In genomic region chr5:180235077-180235476, GRCh38 we compare ENCODE assay signal across 21 cellular contexts. TPM values are rescaled to one million over a fixed set of nuclear protein-coding genes. Genes with fewer than 3 reads are reported as not detected.
A peak's percentile ranks its signal among the peaks of the same experiment; 100 is the strongest.
DNase-seq lines count a peak whose midpoint lies in the region; ATAC-seq and TF ChIP-seq lines count a peak whose summit lies in the region.
"Had no signal": no experiment of that assay in that cellular context is flagged by ENCODE, and none has a peak within 500 bp of the region (broad histone marks: within the 10 kb centered on the region; RNA-seq: fewer than 3 reads in every experiment).

No MANE protein-coding gene starts in this region.

- H3K36me3 Mint-ChIP-seq in activated CD4-positive, alpha-beta T cell treated with anti-CD3 and anti-CD28 coated beads for 36 hours (ENCODE audit: low read depth), result peaks cover 89% of the 10 kb centered on the region

- H3K27me3 Mint-ChIP-seq in activated CD4-positive, alpha-beta T cell treated with anti-CD3 and anti-CD28 coated beads for 36 hours, result no peaks in the 10 kb centered on the region
- H3K27me3 Mint-ChIP-seq: CD4-positive, alpha-beta T cell; IgD-negative memory B cell had no signal

- no peak overlapping the region for H3K14ac ChIP-seq in neuronal stem cell (ENCODE audit: low read length)

- H3K9me3 Mint-ChIP-seq in activated CD4-positive, alpha-beta T cell treated with anti-CD3 and anti-CD28 coated beads for 36 hours (ENCODE audit: low read depth), result peaks cover 15% of the 10 kb centered on the region

- no peak overlapping the region for H3K27ac Mint-ChIP-seq in activated CD4-positive, alpha-beta T cell treated with anti-CD3 and anti-CD28 coated beads for 36 hours
- H3K27ac Mint-ChIP-seq: CD4-positive, alpha-beta T cell; HFFc6; IgD-negative memory B cell had no signal

- CTCF ChIA-PET in activated CD4-positive, alpha-beta T cell treated with anti-CD3 and anti-CD28 coated beads for 36 hours (lab: Charles Lee), result no interaction called here

- H2BK120ac ChIP-seq in neuronal stem cell (ENCODE audit: low read depth, low read length), result no peak overlapping the region

- H3K79me1 ChIP-seq in neuronal stem cell (ENCODE audit: low read depth, low read length), result no peaks in the 10 kb centered on the region

- no peak overlapping the region for H3K23ac ChIP-seq in neuronal stem cell (ENCODE audit: low read depth, low read length, poor library complexity)

- H3K4me1 ChIP-seq in liver (ENCODE audit: control insufficient read depth in 4 of 4, insufficient read depth in 4 of 4, low read length in 3 of 4) (no peaks in the 10 kb centered on the region), right lobe of liver (no peaks in the 10 kb centered on the region), NT2/D1 (ENCODE audit: insufficient read depth, insufficient read length) (no peaks in the 10 kb centered on the region), foreskin keratinocyte (peaks cover 5% of the 10 kb centered on the region), neuronal stem cell (ENCODE audit: control insufficient read depth in 2 of 2, insufficient read depth in 1 of 2, low read depth in 1 of 2, low read length in 2 of 2) (peaks cover 0 to 4% of the 10 kb centered on the region in 2 donors)
- H3K4me1 ChIP-seq: A549, Caco-2 had no signal

- H4K91ac ChIP-seq in neuronal stem cell (ENCODE audit: low read depth, low read length, poor library complexity), result no peak overlapping the region

- H2AK5ac ChIP-seq in neuronal stem cell (ENCODE audit: low read depth, low read length), result no peak overlapping the region

- H3K4me2 ChIP-seq in neuronal stem cell (ENCODE audit: insufficient read depth, low read length, poor library complexity, severe bottlenecking), result no peak overlapping the region
- H3K4me2 ChIP-seq: A549 had no signal

- POLR2A ChIA-PET in activated CD4-positive, alpha-beta T cell treated with anti-CD3 and anti-CD28 coated beads for 36 hours (lab: Charles Lee), result no interaction called here

- H3K18ac ChIP-seq in neuronal stem cell (ENCODE audit: low read length), result no peak overlapping the region

- no peak overlapping the region for H2BK5ac ChIP-seq in neuronal stem cell (ENCODE audit: low read length)

- no peak for TF ChIP-seq RAD21 in liver (IDR thresholded peaks at IDR 0.05)

- no peak for DNase-seq in right lobe of liver
- DNase-seq in NT2/D1 (ENCODE audit: low read depth, low spot score), result peak; percentile 25
- DNase-seq in foreskin keratinocyte, result no peak
- DNase-seq in neuronal stem cell (ENCODE audit: low spot score), result peak; percentile 43
- DNase-seq in NAMALWA (ENCODE audit: low spot score), result no peak
- DNase-seq in activated CD4-positive, alpha-beta T cell treated with anti-CD3 and anti-CD28 coated beads for 36 hours, result no peak
- DNase-seq: AML-193; Caco-2; CD4-positive, alpha-beta T cell; HCEC 1CT; HFFc6 had no signal

- no peak overlapping the region for H4K8ac ChIP-seq in neuronal stem cell (ENCODE audit: low read depth, low read length)

- no peaks in the 10 kb centered on the region for H3K4me1 Mint-ChIP-seq in activated CD4-positive, alpha-beta T cell treated with anti-CD3 and anti-CD28 coated beads for 36 hours
- H3K4me1 Mint-ChIP-seq: IgD-negative memory B cell had no signal

- TF ChIP-seq CTCF in liver (IDR thresholded peaks at IDR 0.05; ENCODE audit: low read depth, low read length, missing input control) (no peak), right lobe of liver (IDR thresholded peaks at IDR 0.05) (no peak), foreskin keratinocyte (conservative IDR thresholded peaks at IDR 0.05) (no peak)

- WGBS in liver, result 90% methylated on average over 5 of the region's 5 CpGs
- 91% methylated on average over 5 of the region's 5 CpGs for WGBS in right lobe of liver (ENCODE audit: insufficient coverage, low coverage, low lambda C conversion rate, missing lambda C conversion rate)
- no CpG with 5 or more reads among the region's 5 CpGs for WGBS in neuronal stem cell (ENCODE audit: extremely low coverage in 2 of 2, insufficient read length in 2 of 2, insufficient replicate concordance in 1 of 2), 2 donors

- H3K27me3 ChIP-seq in liver (ENCODE audit: control insufficient read depth in 4 of 4, insufficient read depth in 4 of 4, low read length in 3 of 4), result no peaks in the 10 kb centered on the region
- no peaks in the 10 kb centered on the region for H3K27me3 ChIP-seq in right lobe of liver
- no peaks in the 10 kb centered on the region for H3K27me3 ChIP-seq in NT2/D1 (ENCODE audit: insufficient read depth, insufficient read length)
- no peaks in the 10 kb centered on the region for H3K27me3 ChIP-seq in foreskin keratinocyte
- H3K27me3 ChIP-seq in neuronal stem cell (ENCODE audit: control insufficient read depth in 3 of 3, insufficient read depth in 3 of 3, low read depth in 1 of 3, low read length in 3 of 3), result no peaks in the 10 kb centered on the region

- peaks cover 17 to 49% (median 41%) of the 10 kb centered on the region in 4 donors for H3K9me3 ChIP-seq in liver (ENCODE audit: control insufficient read depth in 4 of 4, low read length in 3 of 4)
- peaks cover 0 to 11% (median 0%) of the 10 kb centered on the region in 4 donors for H3K9me3 ChIP-seq in right lobe of liver
- no peaks in the 10 kb centered on the region for H3K9me3 ChIP-seq in NT2/D1 (ENCODE audit: insufficient read depth, low read length)
- H3K9me3 ChIP-seq in neuronal stem cell (replicated peaks in 1 of 2; ENCODE audit: control insufficient read depth in 2 of 2, insufficient read depth in 1 of 2, low read depth in 1 of 2, low read length in 2 of 2), result peaks cover 2 to 61% of the 10 kb centered on the region in 2 donors
- H3K9me3 ChIP-seq: Caco-2 had no signal

- H3K27ac ChIP-seq in liver (ENCODE audit: low read depth in 1 of 2, low read length in 2 of 2), result no peak overlapping the region
- H3K27ac ChIP-seq in right lobe of liver, result no peak overlapping the region
- peak overlapping the region; percentile 84 for H3K27ac ChIP-seq in foreskin keratinocyte
- H3K27ac ChIP-seq in neuronal stem cell (replicated peaks; ENCODE audit: low read length), result peak overlapping the region; percentile 30
- H3K27ac ChIP-seq: 22Rv1, A549, C4-2B, HL-60 had no signal

- intact Hi-C loops in right lobe of liver (cut with DNase I), result no loop called here
- intact Hi-C loops in activated CD4-positive, alpha-beta T cell treated with anti-CD3 and anti-CD28 coated beads for 36 hours (cut with DNase I, micrococcal nuclease), result no loop called here

- H3K4me3 Mint-ChIP-seq in activated CD4-positive, alpha-beta T cell treated with anti-CD3 and anti-CD28 coated beads for 36 hours, result no peak overlapping the region
- H3K4me3 Mint-ChIP-seq: CD4-positive, alpha-beta T cell; HFFc6; IgD-negative memory B cell had no signal

- H2AFZ ChIP-seq in neuronal stem cell (ENCODE audit: low read length), result no peak overlapping the region

- H3K4me3 ChIP-seq in liver (ENCODE audit: low read depth in 1 of 3, low read length in 3 of 3), result peak overlapping the region in 2 of 3 donors; percentile 22 to 28
- no peak overlapping the region for H3K4me3 ChIP-seq in right lobe of liver
- H3K4me3 ChIP-seq in NT2/D1 (ENCODE audit: insufficient read length, low read depth), result no peak overlapping the region
- no peak overlapping the region for H3K4me3 ChIP-seq in neuronal stem cell (ENCODE audit: low read length in 2 of 2)
- H3K4me3 ChIP-seq: A549 had no signal

- no peak overlapping the region for H3K9ac ChIP-seq in liver (ENCODE audit: low read depth in 1 of 2, low read length in 2 of 2)
- no peak overlapping the region for H3K9ac ChIP-seq in NT2/D1 (ENCODE audit: insufficient read length, low read depth)
- no peak overlapping the region for H3K9ac ChIP-seq in neuronal stem cell (ENCODE audit: low read depth, low read length, poor library complexity)

- peaks cover 11 to 74% (median 64%) of the 10 kb centered on the region in 4 donors for H3K36me3 ChIP-seq in liver (ENCODE audit: control insufficient read depth in 4 of 4, insufficient read depth in 3 of 4, low read depth in 1 of 4, low read length in 3 of 4)
- peaks cover 0 to 32% (median 8%) of the 10 kb centered on the region in 4 donors for H3K36me3 ChIP-seq in right lobe of liver
- H3K36me3 ChIP-seq in NT2/D1 (ENCODE audit: insufficient read depth, insufficient read length, low read length), result peaks cover 33% of the 10 kb centered on the region
- peaks cover 8 to 80% of the 10 kb centered on the region in 2 donors for H3K36me3 ChIP-seq in neuronal stem cell (replicated peaks in 1 of 2; ENCODE audit: control insufficient read depth in 2 of 2, insufficient read depth in 2 of 2, low read length in 2 of 2)

- H2BK12ac ChIP-seq in neuronal stem cell (ENCODE audit: low read length), result no peak overlapping the region

- ATAC-seq in right lobe of liver (no peak), foreskin keratinocyte (no peak), SK-N-SH treated with all-trans-retinoic acid at 6 μM for 48 hours (no peak)
- ATAC-seq in activated CD4-positive, alpha-beta T cell treated with anti-CD3 and anti-CD28 coated beads for 36 hours, result no peak
- ATAC-seq: A549, HepG2 had no signal

- H3K4ac ChIP-seq in neuronal stem cell (ENCODE audit: low read length), result no peak overlapping the region

- no peak for TF ChIP-seq POLR2A in right lobe of liver (IDR thresholded peaks at IDR 0.05)

- H2BK15ac ChIP-seq in neuronal stem cell (ENCODE audit: low read length), result no peak overlapping the region

TF ChIP-seq in liver, 16 proteins besides CTCF, POLR2A, EP300 and RAD21 (continues in another document):
- TF ChIP-seq RXRA (IDR thresholded peaks at IDR 0.05), result no peak
- TF ChIP-seq, protein P1, sequence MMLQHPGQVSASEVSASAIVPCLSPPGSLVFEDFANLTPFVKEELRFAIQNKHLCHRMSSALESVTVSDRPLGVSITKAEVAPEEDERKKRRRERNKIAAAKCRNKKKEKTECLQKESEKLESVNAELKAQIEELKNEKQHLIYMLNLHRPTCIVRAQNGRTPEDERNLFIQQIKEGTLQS (IDR thresholded peaks at IDR 0.05), result no peak

TF ChIP-seq in SK-N-SH treated with all-trans-retinoic acid at 6 μM for 48 hours, 23 proteins besides CTCF, POLR2A, EP300 and RAD21 (continues in another document):
- no peak for TF ChIP-seq BACH2 (CRISPR knock-in tag; IDR thresholded peaks at IDR 0.05; ENCODE audit: borderline replicate concordance)

RNA-seq across cellular contexts. Expression of gene RASGEF1C, which starts 26.1 kb away (rescaled TPM):
- total RNA-seq in liver (under 1 TPM in 1 of 2 donors, not detected in 1; 0.09 TPM), right lobe of liver (under 1 TPM in 1 of 6 experiments, not detected in 5; 0.64 TPM), foreskin keratinocyte (not detected in 2 replicates)
- polyA plus RNA-seq in liver (under 1 TPM in 1 of 2 donors, not detected in 1; 0.10 TPM), foreskin keratinocyte (not detected in 2 replicates)
- polyA plus RNA-seq in neuronal stem cell (2013, experiment 1 of 2), result 1.6 TPM
- 1.2 TPM for polyA plus RNA-seq in neuronal stem cell (2013, experiment 2 of 2)
- not detected for total RNA-seq in activated CD4-positive, alpha-beta T cell treated with anti-CD3 and anti-CD28 coated beads for 36 hours
- total RNA-seq: Caco-2; CD4-positive, alpha-beta T cell; HepG2; HFFc6; HT1080 had no signal
- polyA plus RNA-seq: BJ, HepG2, IgD-negative memory B cell had no signal

RNA-seq across cellular contexts. Expression of gene MAPK9, which starts 56.8 kb away (rescaled TPM):
- 10 to 100 TPM; 16.8 to 22.7 TPM for total RNA-seq in liver
- 1 to 10 TPM; 3.8 to 8.7 TPM for polyA plus RNA-seq in liver
- 10 to 100 TPM; 14.4 to 18.6 (median 15.6) TPM for total RNA-seq in right lobe of liver
- 26.4 and 30.3 TPM in 2 replicates for total RNA-seq in foreskin keratinocyte
- polyA plus RNA-seq in foreskin keratinocyte, result 15.0 and 17.9 TPM in 2 replicates
- 19.1 TPM for polyA plus RNA-seq in neuronal stem cell (2013, experiment 1 of 2)
- 20.1 TPM for polyA plus RNA-seq in neuronal stem cell (2013, experiment 2 of 2)
- 10 to 100 TPM; 37.0 to 38.1 TPM for total RNA-seq in activated CD4-positive, alpha-beta T cell treated with anti-CD3 and anti-CD28 coated beads for 36 hours

Comparison
In these comparisons a context has a peak if more than half of its experiments do, and no peak if none do; other contexts are left out.
1. H3K4me3 ChIP-seq: peak in liver (2 of 3); none in right lobe of liver (0 of 3), NT2/D1 (single experiment) and neuronal stem cell (0 of 2).
2. H3K27ac ChIP-seq: peak in foreskin keratinocyte (single experiment) and neuronal stem cell (single experiment); none in liver (0 of 2) and right lobe of liver (0 of 3).
3. DNase-seq: peak in NT2/D1 (single experiment) and neuronal stem cell (single experiment); none in right lobe of liver (0 of 3), foreskin keratinocyte (0 of 2), NAMALWA (single experiment) and activated CD4-positive, alpha-beta T cell treated with anti-CD3 and anti-CD28 coated beads for 36 hours (single experiment).